8 cellular contexts compared by ENCODE assay signal in genomic region chr2:27715318-27716165, GRCh38. TPM values are rescaled to one million over a fixed set of nuclear protein-coding genes. Genes with fewer than 3 reads are reported as not detected.
DNase-seq lines count a peak whose midpoint lies in the region; ATAC-seq and TF ChIP-seq lines count a peak whose summit lies in the region.

No MANE protein-coding gene starts in this region.

- peak overlapping the region; percentile 6; the same call in 1 of the 2 replicates for H3K27ac ChIP-seq in HUES64 (ENCODE audit: low read depth, low read length)

- H3K27me3 ChIP-seq in HUES64 (ENCODE audit: insufficient read depth, low read length) (peaks cover 3% of the 10 kb centered on the region; the same call in 1 of the 2 replicates), neuron (ENCODE audit: insufficient read depth, low read length) (peaks cover 27% of the 10 kb centered on the region)

- peak; percentile 52 for DNase-seq in AG08395 (ENCODE audit: low spot score)
- DNase-seq in activated gamma-delta T cell (lab: John Stamatoyannopoulos, UW): peak; percentile 17
- DNase-seq in foreskin fibroblast: peak; percentile 70 to 84
- no peak for DNase-seq in NCI-H524 treated with DMSO at 0.1 percent for 48 hours (lab: John Stamatoyannopoulos, UW)
- DNase-seq in SIG-M5 treated with dmso at 0.1 percent for 504 hours (lab: John Stamatoyannopoulos, UW; ENCODE audit: unreplicated experiment): no peak

- H3K9me3 ChIP-seq in HUES64 (ENCODE audit: insufficient read depth, low read depth, low read length) (no peaks in the 10 kb centered on the region), neuron (ENCODE audit: low read length) (no peaks in the 10 kb centered on the region)

- H3K36me3 ChIP-seq in HUES64 (ENCODE audit: insufficient read depth, low read length) (no peaks in the 10 kb centered on the region), neuron (ENCODE audit: insufficient read depth, low read length) (no peaks in the 10 kb centered on the region)

- H3K9ac ChIP-seq in HUES64 (ENCODE audit: low read depth, low read length): peak overlapping the region; percentile 73

- H2AFZ ChIP-seq in neuron (ENCODE audit: low read depth, low read length): peak overlapping the region; percentile 92

- ATAC-seq in HG03521 (IDR thresholded peaks at IDR 0.05; ENCODE audit: unreplicated experiment): no peak

- H3K4me3 ChIP-seq in HUES64 (ENCODE audit: low read length) (peak overlapping the region; percentile 82), foreskin fibroblast (ENCODE audit: low read depth in 1 of 2, low read length in 2 of 2) (peak overlapping the region; percentile 45 to 48), neuron (ENCODE audit: low read length) (peak overlapping the region; percentile 49)

- peaks cover 16% of the 10 kb centered on the region; the same call in 1 of the 2 replicates for H3K4me1 ChIP-seq in HUES64 (ENCODE audit: insufficient read depth, low read length)
- peaks cover 11% of the 10 kb centered on the region for H3K4me1 ChIP-seq in neuron (ENCODE audit: insufficient read depth, low read length)

- WGBS in HUES64: 2% methylated on average over 42 of the region's 50 CpGs

- TF ChIP-seq CTCF in foreskin fibroblast (IDR thresholded peaks at IDR 0.05; ENCODE audit: low read depth, low read length): no peak

RNA-seq across cellular contexts. Expression of gene SLC4A1AP, which starts 51.9 kb away (rescaled TPM):
- polyA plus RNA-seq in HUES64 (2013, experiment 1 of 2): 16.2 TPM
- 19.1 TPM for polyA plus RNA-seq in HUES64 (2013, experiment 2 of 2)

RNA-seq across cellular contexts. Expression of gene SUPT7L, which starts 52.1 kb away (rescaled TPM):
- 18.5 TPM for polyA plus RNA-seq in HUES64 (2013, experiment 1 of 2)
- 18.5 TPM for polyA plus RNA-seq in HUES64 (2013, experiment 2 of 2)

RNA-seq across cellular contexts. Expression of gene MRPL33, which starts 56.0 kb away (rescaled TPM):
- polyA plus RNA-seq in HUES64 (2013, experiment 1 of 2): 82.4 TPM
- 101 TPM for polyA plus RNA-seq in HUES64 (2013, experiment 2 of 2)

Comparison
In these comparisons a context has a peak if more than half of its experiments do, and no peak if none do; other contexts are left out.
1. DNase-seq: peak in AG08395 (single experiment), activated gamma-delta T cell (single experiment) and foreskin fibroblast (2 of 2); none in NCI-H524 treated with DMSO at 0.1 percent for 48 hours (single experiment) and SIG-M5 treated with dmso at 0.1 percent for 504 hours (single experiment).
2. Peak in every context shown above with its lines, with median percentiles within 50 percentile points of each other: H3K4me3 ChIP-seq.